ENCODE assay signal across 1 cellular context in the genomic region with DNA sequence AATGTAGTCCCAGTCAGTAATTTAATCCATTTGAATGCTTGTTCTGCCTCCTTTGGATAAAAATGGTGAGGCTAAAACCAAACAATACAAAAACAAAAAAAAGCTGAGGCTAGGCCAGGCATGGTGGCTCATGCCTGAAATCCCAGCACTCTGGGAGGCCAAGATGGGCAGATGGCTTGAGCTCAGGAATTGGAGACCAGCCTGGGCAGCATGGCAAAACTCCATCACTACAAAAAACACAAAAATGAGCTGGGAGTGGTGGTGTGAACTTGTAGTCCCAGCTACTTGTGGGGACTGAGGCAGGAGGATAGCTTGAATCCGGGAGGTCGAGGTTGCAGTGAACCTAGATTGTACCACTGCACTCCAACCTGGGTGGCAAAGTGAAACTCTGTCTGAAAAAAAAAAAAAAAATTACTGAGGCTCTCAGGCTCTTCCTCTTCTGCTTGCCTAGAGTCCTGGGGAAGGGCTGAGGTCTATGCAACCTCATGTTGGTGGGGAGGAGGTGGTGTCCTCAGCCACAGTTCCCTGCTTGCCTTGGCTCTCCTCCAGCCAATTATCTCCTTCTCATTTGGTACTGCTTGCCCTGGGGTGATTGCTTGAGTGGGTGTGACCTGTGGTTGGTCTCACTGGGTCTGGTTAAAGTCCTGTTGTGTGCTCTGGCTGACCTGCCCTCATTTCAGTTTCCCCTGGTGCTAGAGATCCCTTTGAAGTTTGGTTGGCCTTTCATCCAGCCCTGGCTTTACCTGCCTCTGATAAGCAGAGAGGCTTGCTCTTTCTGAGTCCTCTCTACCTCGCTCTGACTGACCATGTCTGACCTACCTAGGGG.
TF ChIP-seq lines count a peak whose summit lies in the region.

No MANE protein-coding gene starts in this region.

TF ChIP-seq in HepG2, 621 proteins besides CTCF, POLR2A, EP300 and RAD21 (continued from another document and continues in another):
- TF ChIP-seq, protein P1, sequence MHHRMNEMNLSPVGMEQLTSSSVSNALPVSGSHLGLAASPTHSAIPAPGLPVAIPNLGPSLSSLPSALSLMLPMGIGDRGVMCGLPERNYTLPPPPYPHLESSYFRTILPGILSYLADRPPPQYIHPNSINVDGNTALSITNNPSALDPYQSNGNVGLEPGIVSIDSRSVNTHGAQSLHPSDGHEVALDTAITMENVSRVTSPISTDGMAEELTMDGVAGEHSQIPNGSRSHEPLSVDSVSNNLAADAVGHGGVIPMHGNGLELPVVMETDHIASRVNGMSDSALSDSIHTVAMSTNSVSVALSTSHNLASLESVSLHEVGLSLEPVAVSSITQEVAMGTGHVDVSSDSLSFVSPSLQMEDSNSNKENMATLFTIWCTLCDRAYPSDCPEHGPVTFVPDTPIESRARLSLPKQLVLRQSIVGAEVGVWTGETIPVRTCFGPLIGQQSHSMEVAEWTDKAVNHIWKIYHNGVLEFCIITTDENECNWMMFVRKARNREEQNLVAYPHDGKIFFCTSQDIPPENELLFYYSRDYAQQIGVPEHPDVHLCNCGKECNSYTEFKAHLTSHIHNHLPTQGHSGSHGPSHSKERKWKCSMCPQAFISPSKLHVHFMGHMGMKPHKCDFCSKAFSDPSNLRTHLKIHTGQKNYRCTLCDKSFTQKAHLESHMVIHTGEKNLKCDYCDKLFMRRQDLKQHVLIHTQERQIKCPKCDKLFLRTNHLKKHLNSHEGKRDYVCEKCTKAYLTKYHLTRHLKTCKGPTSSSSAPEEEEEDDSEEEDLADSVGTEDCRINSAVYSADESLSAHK (CRISPR knock-in tag; IDR thresholded peaks at IDR 0.05; ENCODE audit: borderline replicate concordance): no peak
- no peak for TF ChIP-seq CENPX (CRISPR knock-in tag; IDR thresholded peaks at IDR 0.05)
- no peak for TF ChIP-seq ZNF460 (CRISPR knock-in tag; IDR thresholded peaks at IDR 0.05; ENCODE audit: borderline replicate concordance)
- TF ChIP-seq, protein P2, sequence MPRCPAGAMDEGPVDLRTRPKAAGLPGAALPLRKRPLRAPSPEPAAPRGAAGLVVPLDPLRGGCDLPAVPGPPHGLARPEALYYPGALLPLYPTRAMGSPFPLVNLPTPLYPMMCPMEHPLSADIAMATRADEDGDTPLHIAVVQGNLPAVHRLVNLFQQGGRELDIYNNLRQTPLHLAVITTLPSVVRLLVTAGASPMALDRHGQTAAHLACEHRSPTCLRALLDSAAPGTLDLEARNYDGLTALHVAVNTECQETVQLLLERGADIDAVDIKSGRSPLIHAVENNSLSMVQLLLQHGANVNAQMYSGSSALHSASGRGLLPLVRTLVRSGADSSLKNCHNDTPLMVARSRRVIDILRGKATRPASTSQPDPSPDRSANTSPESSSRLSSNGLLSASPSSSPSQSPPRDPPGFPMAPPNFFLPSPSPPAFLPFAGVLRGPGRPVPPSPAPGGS (CRISPR knock-in tag; IDR thresholded peaks at IDR 0.05): no peak
- no peak for TF ChIP-seq ZFP62 (CRISPR knock-in tag; IDR thresholded peaks at IDR 0.05)
- no peak for TF ChIP-seq TOE1 (CRISPR knock-in tag; IDR thresholded peaks at IDR 0.05)
- TF ChIP-seq SIN3A (IDR thresholded peaks at IDR 0.05; ENCODE audit: borderline replicate concordance, low read depth, low read length): no peak
- no peak for TF ChIP-seq BRD4 (CRISPR knock-in tag; IDR thresholded peaks at IDR 0.05)
- no peak; the same call in 1 of the 2 replicates for TF ChIP-seq GABPB1 (CRISPR knock-in tag; IDR thresholded peaks at IDR 0.05)
- no peak for TF ChIP-seq ZC3H13 (CRISPR knock-in tag; IDR thresholded peaks at IDR 0.05)
- TF ChIP-seq JARID2 (CRISPR knock-in tag; IDR thresholded peaks at IDR 0.05; ENCODE audit: insufficient replicate concordance): no peak
- TF ChIP-seq KDM5A (IDR thresholded peaks at IDR 0.05; ENCODE audit: borderline replicate concordance, low read length): no peak
- TF ChIP-seq ZNF3 (CRISPR knock-in tag; IDR thresholded peaks at IDR 0.05): no peak
- TF ChIP-seq MED1 (CRISPR knock-in tag; IDR thresholded peaks at IDR 0.05): peak; percentile 60; the same call in 1 of the 2 replicates
- no peak for TF ChIP-seq GTF3A (CRISPR knock-in tag; conservative IDR thresholded peaks at IDR 0.05)
- no peak for TF ChIP-seq MZF1 (CRISPR knock-in tag; IDR thresholded peaks at IDR 0.05; ENCODE audit: borderline replicate concordance)
- no peak for TF ChIP-seq HNRNPUL1 (IDR thresholded peaks at IDR 0.05; ENCODE audit: low read depth, low read length)
- TF ChIP-seq JUN (CRISPR knock-in tag; IDR thresholded peaks at IDR 0.05): no peak
- TF ChIP-seq ZBTB38 (CRISPR knock-in tag; IDR thresholded peaks at IDR 0.05): no peak
- TF ChIP-seq MXI1 (IDR thresholded peaks at IDR 0.05; ENCODE audit: borderline replicate concordance, low read depth, low read length): 0 out of 3 replicates have a peak, but pooled peaks have one; percentile 24
- TF ChIP-seq ZNF333 (CRISPR knock-in tag; IDR thresholded peaks at IDR 0.05; ENCODE audit: borderline replicate concordance): no peak
- no peak for TF ChIP-seq DMAP1 (CRISPR knock-in tag; IDR thresholded peaks at IDR 0.05)
- peak; percentile 86 for TF ChIP-seq KDM6A (CRISPR knock-in tag; IDR thresholded peaks at IDR 0.05; ENCODE audit: low read depth)
- TF ChIP-seq ZFP36L2 (CRISPR knock-in tag; IDR thresholded peaks at IDR 0.05): no peak
- TF ChIP-seq RBAK (CRISPR knock-in tag; IDR thresholded peaks at IDR 0.05): no peak; the same call in 1 of the 2 replicates
- peak; percentile 62 for TF ChIP-seq RXRB (CRISPR knock-in tag; IDR thresholded peaks at IDR 0.05; ENCODE audit: borderline replicate concordance)
- TF ChIP-seq, protein P3, sequence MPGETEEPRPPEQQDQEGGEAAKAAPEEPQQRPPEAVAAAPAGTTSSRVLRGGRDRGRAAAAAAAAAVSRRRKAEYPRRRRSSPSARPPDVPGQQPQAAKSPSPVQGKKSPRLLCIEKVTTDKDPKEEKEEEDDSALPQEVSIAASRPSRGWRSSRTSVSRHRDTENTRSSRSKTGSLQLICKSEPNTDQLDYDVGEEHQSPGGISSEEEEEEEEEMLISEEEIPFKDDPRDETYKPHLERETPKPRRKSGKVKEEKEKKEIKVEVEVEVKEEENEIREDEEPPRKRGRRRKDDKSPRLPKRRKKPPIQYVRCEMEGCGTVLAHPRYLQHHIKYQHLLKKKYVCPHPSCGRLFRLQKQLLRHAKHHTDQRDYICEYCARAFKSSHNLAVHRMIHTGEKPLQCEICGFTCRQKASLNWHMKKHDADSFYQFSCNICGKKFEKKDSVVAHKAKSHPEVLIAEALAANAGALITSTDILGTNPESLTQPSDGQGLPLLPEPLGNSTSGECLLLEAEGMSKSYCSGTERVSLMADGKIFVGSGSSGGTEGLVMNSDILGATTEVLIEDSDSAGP (CRISPR knock-in tag; IDR thresholded peaks at IDR 0.05; ENCODE audit: borderline replicate concordance): peak; percentile 58; the same call in 1 of the 2 replicates
- no peak for TF ChIP-seq ZNF552 (CRISPR knock-in tag; IDR thresholded peaks at IDR 0.05; ENCODE audit: borderline replicate concordance)
- no peak for TF ChIP-seq ZNF337 (CRISPR knock-in tag; IDR thresholded peaks at IDR 0.05; ENCODE audit: borderline replicate concordance, low read depth)
- 0 out of 2 replicates have a peak, but pooled peaks have one; percentile 5 for TF ChIP-seq STAG1 (CRISPR knock-in tag; IDR thresholded peaks at IDR 0.05)
- TF ChIP-seq ZNF652 (CRISPR knock-in tag; IDR thresholded peaks at IDR 0.05; ENCODE audit: borderline replicate concordance, low read depth): no peak
- no peak for TF ChIP-seq ZNF335 (CRISPR knock-in tag; IDR thresholded peaks at IDR 0.05)
- TF ChIP-seq, protein P4, sequence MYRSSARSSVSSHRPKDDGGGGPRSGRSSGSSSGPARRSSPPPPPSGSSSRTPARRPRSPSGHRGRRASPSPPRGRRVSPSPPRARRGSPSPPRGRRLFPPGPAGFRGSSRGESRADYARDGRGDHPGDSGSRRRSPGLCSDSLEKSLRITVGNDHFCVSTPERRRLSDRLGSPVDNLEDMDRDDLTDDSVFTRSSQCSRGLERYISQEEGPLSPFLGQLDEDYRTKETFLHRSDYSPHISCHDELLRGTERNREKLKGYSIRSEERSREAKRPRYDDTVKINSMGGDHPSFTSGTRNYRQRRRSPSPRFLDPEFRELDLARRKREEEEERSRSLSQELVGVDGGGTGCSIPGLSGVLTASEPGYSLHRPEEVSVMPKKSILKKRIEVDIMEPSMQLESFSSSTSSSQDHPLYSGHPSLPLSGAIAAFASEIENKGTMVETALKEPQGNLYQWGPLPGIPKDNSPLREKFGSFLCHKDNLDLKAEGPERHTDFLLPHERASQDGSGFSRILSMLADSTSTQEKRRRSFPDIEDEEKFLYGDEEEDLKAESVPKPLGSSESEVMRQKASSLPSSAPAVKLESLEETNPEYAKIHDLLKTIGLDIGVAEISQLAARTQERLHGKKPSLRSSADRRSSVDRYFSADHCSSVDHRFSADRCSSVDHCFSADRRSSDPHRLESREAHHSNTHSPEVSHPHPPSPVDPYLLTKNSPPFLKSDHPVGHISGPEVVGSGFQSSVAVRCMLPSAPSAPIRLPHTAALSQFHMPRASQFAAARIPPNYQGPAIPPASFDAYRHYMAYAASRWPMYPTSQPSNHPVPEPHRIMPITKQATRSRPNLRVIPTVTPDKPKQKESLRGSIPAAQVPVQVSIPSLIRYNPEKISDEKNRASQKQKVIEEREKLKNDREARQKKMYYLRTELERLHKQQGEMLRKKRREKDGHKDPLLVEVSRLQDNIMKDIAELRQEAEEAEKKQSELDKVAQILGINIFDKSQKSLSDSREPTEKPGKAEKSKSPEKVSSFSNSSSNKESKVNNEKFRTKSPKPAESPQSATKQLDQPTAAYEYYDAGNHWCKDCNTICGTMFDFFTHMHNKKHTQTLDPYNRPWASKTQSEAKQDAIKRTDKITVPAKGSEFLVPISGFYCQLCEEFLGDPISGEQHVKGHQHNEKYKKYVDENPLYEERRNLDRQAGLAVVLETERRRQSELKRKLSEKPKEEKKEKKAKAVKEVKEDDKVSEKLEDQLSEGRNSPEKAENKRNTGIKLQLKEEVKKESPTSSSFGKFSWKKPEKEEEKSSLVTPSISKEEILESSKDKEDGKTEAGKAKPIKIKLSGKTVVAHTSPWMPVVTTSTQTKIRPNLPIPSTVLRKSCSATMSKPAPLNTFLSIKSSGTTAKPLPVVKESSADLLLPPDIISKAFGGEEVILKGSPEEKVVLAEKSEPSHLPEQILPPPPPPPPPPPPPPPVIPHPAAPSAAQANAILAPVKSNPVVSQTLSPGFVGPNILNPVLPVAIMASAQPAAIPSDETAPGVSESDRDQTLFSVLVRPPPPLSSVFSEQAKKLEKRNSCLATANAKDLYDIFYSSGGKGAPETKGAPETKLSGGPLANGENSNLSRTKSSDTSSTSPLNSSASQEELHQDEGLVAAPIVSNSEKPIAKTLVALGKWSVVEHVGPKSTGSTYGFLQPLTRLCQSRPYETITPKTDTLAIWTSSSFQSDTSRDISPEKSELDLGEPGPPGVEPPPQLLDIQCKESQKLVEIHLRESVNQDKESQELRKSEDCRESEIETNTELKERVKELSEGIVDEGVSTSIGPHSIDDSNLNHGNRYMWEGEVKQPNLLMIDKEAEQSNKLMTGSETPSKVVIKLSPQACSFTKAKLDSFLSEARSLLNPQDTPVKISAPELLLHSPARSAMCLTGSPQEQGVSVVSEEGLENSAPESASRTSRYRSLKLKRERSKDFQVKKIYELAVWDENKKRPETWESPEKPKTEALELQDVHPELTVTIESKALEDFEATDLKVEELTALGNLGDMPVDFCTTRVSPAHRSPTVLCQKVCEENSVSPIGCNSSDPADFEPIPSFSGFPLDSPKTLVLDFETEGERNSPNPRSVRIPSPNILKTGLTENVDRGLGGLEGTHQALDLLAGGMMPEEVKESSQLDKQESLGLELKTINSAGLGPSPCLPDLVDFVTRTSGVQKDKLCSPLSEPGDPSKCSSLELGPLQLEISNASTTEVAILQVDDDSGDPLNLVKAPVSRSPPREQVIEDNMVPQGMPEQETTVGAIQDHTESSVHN (CRISPR knock-in tag; IDR thresholded peaks at IDR 0.05): no peak
- TF ChIP-seq SKI (IDR thresholded peaks at IDR 0.05; ENCODE audit: partially characterized antibody): peak; percentile 46
- TF ChIP-seq, protein P5, sequence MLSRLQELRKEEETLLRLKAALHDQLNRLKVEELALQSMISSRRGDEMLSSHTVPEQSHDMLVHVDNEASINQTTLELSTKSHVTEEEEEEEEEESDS (CRISPR knock-in tag; IDR thresholded peaks at IDR 0.05; ENCODE audit: borderline replicate concordance): no peak
- TF ChIP-seq POLR2AphosphoS2 (IDR thresholded peaks at IDR 0.05; ENCODE audit: low read depth, low read length): no peak
- TF ChIP-seq RFX1 (IDR thresholded peaks at IDR 0.05): no peak
- TF ChIP-seq, protein P6, sequence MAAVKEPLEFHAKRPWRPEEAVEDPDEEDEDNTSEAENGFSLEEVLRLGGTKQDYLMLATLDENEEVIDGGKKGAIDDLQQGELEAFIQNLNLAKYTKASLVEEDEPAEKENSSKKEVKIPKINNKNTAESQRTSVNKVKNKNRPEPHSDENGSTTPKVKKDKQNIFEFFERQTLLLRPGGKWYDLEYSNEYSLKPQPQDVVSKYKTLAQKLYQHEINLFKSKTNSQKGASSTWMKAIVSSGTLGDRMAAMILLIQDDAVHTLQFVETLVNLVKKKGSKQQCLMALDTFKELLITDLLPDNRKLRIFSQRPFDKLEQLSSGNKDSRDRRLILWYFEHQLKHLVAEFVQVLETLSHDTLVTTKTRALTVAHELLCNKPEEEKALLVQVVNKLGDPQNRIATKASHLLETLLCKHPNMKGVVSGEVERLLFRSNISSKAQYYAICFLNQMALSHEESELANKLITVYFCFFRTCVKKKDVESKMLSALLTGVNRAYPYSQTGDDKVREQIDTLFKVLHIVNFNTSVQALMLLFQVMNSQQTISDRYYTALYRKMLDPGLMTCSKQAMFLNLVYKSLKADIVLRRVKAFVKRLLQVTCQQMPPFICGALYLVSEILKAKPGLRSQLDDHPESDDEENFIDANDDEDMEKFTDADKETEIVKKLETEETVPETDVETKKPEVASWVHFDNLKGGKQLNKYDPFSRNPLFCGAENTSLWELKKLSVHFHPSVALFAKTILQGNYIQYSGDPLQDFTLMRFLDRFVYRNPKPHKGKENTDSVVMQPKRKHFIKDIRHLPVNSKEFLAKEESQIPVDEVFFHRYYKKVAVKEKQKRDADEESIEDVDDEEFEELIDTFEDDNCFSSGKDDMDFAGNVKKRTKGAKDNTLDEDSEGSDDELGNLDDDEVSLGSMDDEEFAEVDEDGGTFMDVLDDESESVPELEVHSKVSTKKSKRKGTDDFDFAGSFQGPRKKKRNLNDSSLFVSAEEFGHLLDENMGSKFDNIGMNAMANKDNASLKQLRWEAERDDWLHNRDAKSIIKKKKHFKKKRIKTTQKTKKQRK (IDR thresholded peaks at IDR 0.05; ENCODE audit: low read length): no peak
- no peak for TF ChIP-seq NFKBIZ (CRISPR knock-in tag; IDR thresholded peaks at IDR 0.05)
- TF ChIP-seq NONO (IDR thresholded peaks at IDR 0.05): no peak
- TF ChIP-seq NONO (CRISPR knock-in tag; conservative IDR thresholded peaks at IDR 0.05): peak; percentile 44; the same call in 1 of the 2 replicates
- TF ChIP-seq ZNF264 (CRISPR knock-in tag; IDR thresholded peaks at IDR 0.05): no peak
